ENCODE assay signal across 27 cellular contexts in the genomic region with DNA sequence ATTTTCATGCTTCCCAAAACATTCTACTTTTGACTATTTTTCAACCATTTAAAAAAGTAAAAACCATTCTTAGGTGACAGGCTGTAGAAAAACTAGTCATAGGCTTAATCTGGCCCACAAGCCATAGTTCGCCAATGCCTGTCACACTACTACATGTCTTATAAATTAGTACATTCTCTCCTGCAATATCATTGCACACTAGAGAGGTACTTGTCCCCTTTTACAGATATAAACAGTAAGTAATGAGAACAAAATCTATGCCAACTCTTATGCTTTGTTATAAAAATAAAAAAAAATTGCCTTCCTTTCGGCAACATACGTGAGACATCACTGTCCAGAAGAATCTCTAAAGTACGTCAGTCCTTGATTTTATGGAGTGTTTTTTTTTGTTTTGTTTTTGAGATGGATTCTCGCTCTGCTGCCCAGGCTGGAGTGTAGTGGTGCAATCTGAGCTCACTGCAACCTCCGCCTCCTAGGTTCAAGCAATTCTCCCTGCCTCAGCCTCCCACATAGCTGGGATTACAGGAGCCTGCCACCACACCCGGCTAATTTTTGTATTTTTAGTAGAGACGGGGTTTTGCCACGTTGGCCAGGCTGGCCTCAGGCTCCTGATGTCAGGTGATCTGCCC. TPM values are rescaled to one million over a fixed set of nuclear protein-coding genes. Genes with fewer than 3 reads are reported as not detected.
A peak's percentile ranks its signal among the peaks of the same experiment; 100 is the strongest.
DNase-seq lines count a peak whose midpoint lies in the region; ATAC-seq and TF ChIP-seq lines count a peak whose summit lies in the region.
"Had no signal": no experiment of that assay in that cellular context is flagged by ENCODE, and none has a peak within 500 bp of the region (broad histone marks: within the 10 kb centered on the region; RNA-seq: fewer than 3 reads in every experiment).

No MANE protein-coding gene starts in this region.

- TF ChIP-seq CTCF in RWPE1 (conservative IDR thresholded peaks at IDR 0.05; ENCODE audit: low read depth) (no peak), fibroblast of lung (conservative IDR thresholded peaks at IDR 0.05 in 1 of 2, IDR thresholded peaks at IDR 0.05 in 1 of 2; ENCODE audit: low read depth in 1 of 2, low read length in 2 of 2) (no peak), neutrophil (IDR thresholded peaks at IDR 0.05) (no peak)

- H3K9me2 ChIP-seq in GM23248 (ENCODE audit: insufficient read depth), result no peaks in the 10 kb centered on the region

- 0 out of 2 replicates have a peak overlapping the region, but pooled peaks have one; percentile 2 for H3K27ac ChIP-seq in GM23248
- H3K27ac ChIP-seq in RWPE1, result peak overlapping the region; percentile 52
- H3K27ac ChIP-seq in fibroblast of lung (ENCODE audit: insufficient read depth, low read length), result peak overlapping the region; percentile 48
- peak overlapping the region; percentile 59 for H3K27ac ChIP-seq in neutrophil
- H3K27ac ChIP-seq: heart left ventricle, SJSA1, spleen had no signal

- H3K4me1 ChIP-seq in GM23248 (ENCODE audit: insufficient read depth), result peaks cover 15% of the 10 kb centered on the region
- peaks cover 6% of the 10 kb centered on the region for H3K4me1 ChIP-seq in fibroblast of lung (ENCODE audit: control insufficient read depth, extremely low read depth, insufficient read depth, low read length)
- H3K4me1 ChIP-seq in neutrophil (ENCODE audit: control insufficient read depth in 1 of 2, insufficient read depth in 1 of 2, low read depth in 1 of 2, low read length in 1 of 2), result peaks cover 7 to 17% of the 10 kb centered on the region in 2 experiments
- H3K4me1 ChIP-seq: SJSA1 had no signal

- in situ Hi-C loops in GM23248 (cut with MboI), result no loop called here

- H3K4me3 ChIP-seq in GM23248 (no peak overlapping the region), fibroblast of lung (replicated peaks in 1 of 4; ENCODE audit: control extremely low read depth in 1 of 4, insufficient read depth in 1 of 4, low read depth in 3 of 4, low read length in 4 of 4) (no peak overlapping the region), neutrophil (ENCODE audit: low read depth in 1 of 2, low read length in 1 of 2) (no peak overlapping the region)
- H3K4me3 ChIP-seq: heart left ventricle, SJSA1, spleen had no signal

- no peaks in the 10 kb centered on the region for H4K20me1 ChIP-seq in GM23248 (ENCODE audit: insufficient read depth)
- no peaks in the 10 kb centered on the region for H4K20me1 ChIP-seq in fibroblast of lung (ENCODE audit: control insufficient read depth, extremely low read depth, insufficient read depth, low read length)

- H3K27me3 ChIP-seq in GM23248 (replicated peaks; ENCODE audit: insufficient read depth), result no peaks in the 10 kb centered on the region
- no peaks in the 10 kb centered on the region for H3K27me3 ChIP-seq in fibroblast of lung (ENCODE audit: control insufficient read depth, insufficient read depth, low read length)
- H3K27me3 ChIP-seq in neutrophil, result no peaks in the 10 kb centered on the region
- H3K27me3 ChIP-seq: heart left ventricle, SJSA1, spleen had no signal

- POLR2A ChIA-PET in RWPE1 (lab: Yijun Ruan, JAX; ENCODE audit: low non-redundant PET), result no interaction called here

- peaks cover 6% of the 10 kb centered on the region; the same call in 1 of the 2 replicates for H3F3A ChIP-seq in GM23248 (ENCODE audit: insufficient read depth)

- DNase-seq in GM23248 (peak; percentile 10), RWPE1 (ENCODE audit: low spot score) (no peak), fibroblast of lung (ENCODE audit: low read depth in 2 of 2) (peak in 1 of 2 donors; percentile 53), ureter (ENCODE audit: low spot score) (no peak), GM19238 (ENCODE audit: insufficient read length, low spot score) (no peak), NCI-H2196 (lab: John Stamatoyannopoulos, UW; ENCODE audit: unreplicated experiment) (no peak)
- DNase-seq: activated CD4-positive, alpha-beta T cell treated with anti-CD3 and anti-CD28 coated beads for 36 hours; activated CD8-positive, alpha-beta memory T cell treated with anti-CD3 and anti-CD28 coated beads for 24 hours; activated gamma-delta T cell; activated T-cell treated with anti-CD3 and anti-CD28 coated beads, Interleukin-2, amount 50 U/mL, for 1 hour; C1 segment of cervical spinal cord; cortex of kidney; endodermal cell; H7; heart left ventricle; left colon; mesendoderm; MM.1S; NCI-H146; NCI-H526 treated with DMSO at 0.1 percent for 48 hours; spleen; stimulated activated CD4-positive, alpha-beta T cell treated with anti-CD3 and anti-CD28 coated beads, Interleukin-4, amount 100 ng/mL, for 1 hour; stimulated activated naive B cell treated with anti-CD40 and anti-IgM and Interleukin-4, amounts not matched to agents 10 μg/mL and 1 μg/mL and 100 μg/mL, for 72 hours; T-helper 2 cell had no signal

- CTCF ChIA-PET in RWPE1 (lab: Yijun Ruan, JAX), result no interaction called here

- no peaks in the 10 kb centered on the region for H3K9me3 ChIP-seq in GM23248 (ENCODE audit: low read depth)
- H3K9me3 ChIP-seq in fibroblast of lung (ENCODE audit: control insufficient read depth, insufficient read depth, low read depth, low read length), result no peaks in the 10 kb centered on the region
- H3K9me3 ChIP-seq in neutrophil, result no peaks in the 10 kb centered on the region
- H3K9me3 ChIP-seq: heart left ventricle, SJSA1, spleen had no signal

- H3K36me3 ChIP-seq in GM23248 (ENCODE audit: low read depth), result 0 out of 2 replicates have a peak, but pooled peaks cover 5% of the 10 kb centered on the region
- H3K36me3 ChIP-seq in fibroblast of lung (ENCODE audit: control insufficient read depth, insufficient read depth, low read length), result no peaks in the 10 kb centered on the region
- H3K36me3 ChIP-seq in neutrophil, result peaks cover 8% of the 10 kb centered on the region

- H3K79me2 ChIP-seq in GM23248 (ENCODE audit: insufficient read depth) (peaks cover 100% of the 10 kb centered on the region), fibroblast of lung (ENCODE audit: control insufficient read depth, insufficient read depth, low read length) (peaks cover 9% of the 10 kb centered on the region)

- H3K4me2 ChIP-seq in GM23248 (ENCODE audit: unreplicated experiment) (no peak overlapping the region), fibroblast of lung (ENCODE audit: extremely low read depth, insufficient read depth, low read length) (peak overlapping the region; percentile 11)

- H3K9ac ChIP-seq in GM23248 (no peak overlapping the region), fibroblast of lung (ENCODE audit: insufficient read depth, low read length) (no peak overlapping the region)

- ATAC-seq in HG03432 (IDR thresholded peaks at IDR 0.05; ENCODE audit: unreplicated experiment), result no peak
- ATAC-seq: activated CD4-positive, alpha-beta T cell treated with anti-CD3 and anti-CD28 coated beads for 36 hours; heart left ventricle; left colon; stimulated activated naive B cell treated with anti-CD40 and anti-IgM and Interleukin-4, amounts not matched to agents 10 μg/mL and 1 μg/mL and 100 μg/mL, for 72 hours had no signal

- 90% methylated on average over 9 of the region's 9 CpGs for WGBS in GM23248 (ENCODE audit: low coverage in 1 of 2, low lambda C conversion rate in 2 of 2, missing lambda C conversion rate in 2 of 2), 2 experiments

- H2AFZ ChIP-seq in GM23248 (no peak overlapping the region), fibroblast of lung (ENCODE audit: low read length) (no peak overlapping the region)

RNA-seq across cellular contexts. Expression of gene UPF2, which starts 23.2 kb away (rescaled TPM):
- 10.2 and 14.1 TPM in 2 replicates for total RNA-seq in GM23248 (2014; rRNA removed; shearing (Covaris generic))
- polyA plus RNA-seq in GM23248 (2016; fragmentation: Nextera tagmentation; extraction: Ambion mirVana) (12.7 and 13.4 TPM in 2 replicates), fibroblast of lung (17.0 and 20.8 TPM in 2 replicates)
- total RNA-seq in fibroblast of lung (16.4 and 22.6 TPM in 2 replicates), ureter (25.6 TPM)
- 17.3 and 19.5 TPM in 2 replicates for polyA plus RNA-seq in fibroblast of lung (2012)
- polyA minus RNA-seq in fibroblast of lung (ENCODE audit: low replicate concordance), result 1.3 and 3.0 TPM in 2 replicates

RNA-seq across cellular contexts. Expression of gene DHTKD1, which starts 49.3 kb away (rescaled TPM):
- total RNA-seq in GM23248 (2014; rRNA removed; shearing (Covaris generic)), result 8.2 and 9.2 TPM in 2 replicates
- polyA plus RNA-seq in GM23248 (2016; fragmentation: Nextera tagmentation; extraction: Ambion mirVana), result 6.4 and 6.8 TPM in 2 replicates
- total RNA-seq in fibroblast of lung, result 20.0 and 23.1 TPM in 2 replicates
- polyA plus RNA-seq in fibroblast of lung, result 20.5 and 27.4 TPM in 2 replicates
- 5.4 and 7.8 TPM in 2 replicates for polyA plus RNA-seq in fibroblast of lung (2012)
- polyA minus RNA-seq in fibroblast of lung (ENCODE audit: low replicate concordance), result 10.9 and 66.8 TPM in 2 replicates
- total RNA-seq in ureter, result 25.4 TPM

Comparison
In these comparisons a context has a peak if more than half of its experiments do, and no peak if none do; other contexts are left out.
1. H3K27ac ChIP-seq: peak in every context shown above with its lines; median percentile 59 in neutrophil; 52 in RWPE1; 48 in fibroblast of lung; 2 in GM23248.